ENCODE assay signal across 30 cellular contexts in the genomic region with DNA sequence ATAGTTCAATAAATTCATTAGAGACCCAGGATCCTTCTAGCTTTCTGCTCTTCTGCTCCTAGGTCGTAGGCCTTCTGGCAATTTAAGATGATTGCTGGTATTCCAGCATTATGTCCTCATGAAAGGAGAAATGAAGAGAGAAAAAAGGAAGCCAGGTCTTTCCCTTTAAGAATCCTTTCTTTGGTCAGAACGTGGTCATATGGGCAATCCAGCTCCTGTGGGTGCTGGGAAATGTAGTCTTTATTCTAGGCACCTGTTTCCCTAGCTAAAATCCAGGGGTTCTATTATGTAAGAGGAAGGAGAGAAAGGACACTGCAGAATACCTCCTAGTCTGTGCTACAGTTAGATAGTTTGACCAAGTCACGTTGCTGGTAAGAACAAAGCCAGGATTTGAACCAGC. TPM values are rescaled to one million over a fixed set of nuclear protein-coding genes. Genes with fewer than 3 reads are reported as not detected.
"Had no signal": no experiment of that assay in that cellular context is flagged by ENCODE, and none has a peak within 500 bp of the region (broad histone marks: within the 10 kb centered on the region; RNA-seq: fewer than 3 reads in every experiment).

No MANE protein-coding gene starts in this region.

- H3K27ac ChIP-seq: SJCRH30, SK-N-MC, WERI-Rb-1 had no signal

- H3K36me3 ChIP-seq: SJCRH30, WERI-Rb-1 had no signal

- H3K9me3 ChIP-seq: SJCRH30 had no signal

- H3K4me3 ChIP-seq: SJCRH30, SK-N-MC had no signal

- DNase-seq: activated CD4-positive, alpha-beta T cell treated with anti-CD3 and anti-CD28 coated beads, Interleukin-2, amount 10 ng/mL, durations not matched to agents 24 days and 14 days; activated CD4-positive, alpha-beta T cell treated with anti-CD3 and anti-CD28 coated beads, Interleukin-2, amount 50 U/mL, for 4 hours; activated CD8-positive, alpha-beta T cell treated with anti-CD3 and anti-CD28 coated beads for 36 hours; activated effector memory CD4-positive, alpha-beta T cell treated with Interleukin-2 at 50 U/mL for 16 hours; activated naive CD4-positive, alpha-beta T cell treated with anti-CD3 and anti-CD28 coated beads, Interleukin-2, amount 10 ng/mL, durations not matched to agents 7 days and 5 days; activated naive CD8-positive, alpha-beta T cell treated with anti-CD3 and anti-CD28 coated beads, Interleukin-2, amount 50 U/mL, for 24 hours; activated T-cell treated with anti-CD3 and anti-CD28 coated beads, Interleukin-2, amount 50 U/mL, for 4 hours; anterior cingulate cortex; central memory CD4-positive, alpha-beta T cell; NCI-H1048; NCI-H1105 treated with DMSO at 0.1 percent for 48 hours; NCI-H1436; NCI-H1694; NCI-H1930; NCI-H345; NCI-H524 treated with DMSO at 0.1 percent for 48 hours; SHP77; SJCRH30; T1000; WERI-Rb-1 had no signal

- H3K27ac Mint-ChIP-seq: activated CD4-positive, alpha-beta T cell treated with anti-CD3 and anti-CD28 coated beads, Interleukin-2, amount 10 ng/mL, durations not matched to agents 24 days and 14 days; activated CD8-positive, alpha-beta T cell treated with anti-CD3 and anti-CD28 coated beads for 36 hours; activated naive CD4-positive, alpha-beta T cell treated with anti-CD3 and anti-CD28 coated beads, Interleukin-2, amount 10 ng/mL, durations not matched to agents 7 days and 5 days; activated naive CD8-positive, alpha-beta T cell; activated naive CD8-positive, alpha-beta T cell treated with anti-CD3 and anti-CD28 coated beads, Interleukin-2, amount 50 U/mL, for 24 hours; brain had no signal

- FAIRE-seq: bronchial epithelial cell had no signal

- H3K27me3 Mint-ChIP-seq: brain had no signal

- H3K36me3 Mint-ChIP-seq: activated naive CD4-positive, alpha-beta T cell treated with anti-CD3 and anti-CD28 coated beads, Interleukin-2, amount 10 ng/mL, durations not matched to agents 7 days and 5 days; activated naive CD8-positive, alpha-beta T cell had no signal

- H3K9me3 Mint-ChIP-seq: activated CD4-positive, alpha-beta T cell treated with anti-CD3 and anti-CD28 coated beads, Interleukin-2, amount 10 ng/mL, durations not matched to agents 24 days and 14 days; activated CD8-positive, alpha-beta T cell treated with anti-CD3 and anti-CD28 coated beads for 36 hours; activated naive CD4-positive, alpha-beta T cell treated with anti-CD3 and anti-CD28 coated beads, Interleukin-2, amount 10 ng/mL, durations not matched to agents 7 days and 5 days; activated naive CD8-positive, alpha-beta T cell treated with anti-CD3 and anti-CD28 coated beads, Interleukin-2, amount 50 U/mL, for 24 hours; activated T-cell treated with anti-CD3 and anti-CD28 coated beads, Interleukin-2, amount 50 U/mL, for 4 hours; brain had no signal

- H3K4me3 Mint-ChIP-seq: activated CD4-positive, alpha-beta T cell treated with anti-CD3 and anti-CD28 coated beads, Interleukin-2, amount 10 ng/mL, durations not matched to agents 24 days and 14 days; activated CD8-positive, alpha-beta T cell treated with anti-CD3 and anti-CD28 coated beads for 36 hours; activated naive CD4-positive, alpha-beta T cell treated with anti-CD3 and anti-CD28 coated beads, Interleukin-2, amount 10 ng/mL, durations not matched to agents 7 days and 5 days; activated naive CD8-positive, alpha-beta T cell; activated naive CD8-positive, alpha-beta T cell treated with anti-CD3 and anti-CD28 coated beads, Interleukin-2, amount 50 U/mL, for 24 hours; activated T-cell treated with anti-CD3 and anti-CD28 coated beads, Interleukin-2, amount 50 U/mL, for 4 hours; brain had no signal

- H3K4me1 Mint-ChIP-seq: activated naive CD4-positive, alpha-beta T cell treated with anti-CD3 and anti-CD28 coated beads, Interleukin-2, amount 10 ng/mL, durations not matched to agents 7 days and 5 days; activated naive CD8-positive, alpha-beta T cell treated with anti-CD3 and anti-CD28 coated beads, Interleukin-2, amount 50 U/mL, for 24 hours; brain had no signal

- H3K27me3 ChIP-seq: SJCRH30 had no signal

- ATAC-seq: activated CD8-positive, alpha-beta T cell treated with anti-CD3 and anti-CD28 coated beads for 36 hours; activated naive CD8-positive, alpha-beta T cell treated with anti-CD3 and anti-CD28 coated beads, Interleukin-2, amount 50 U/mL, for 24 hours; activated T-cell treated with anti-CD3 and anti-CD28 coated beads, Interleukin-2, amount 50 U/mL, for 4 hours; Panc1 had no signal

RNA-seq across cellular contexts. Expression of gene NR1I2, which starts 35.5 kb away (rescaled TPM):
- total RNA-seq: bronchial epithelial cell; M059J; SJCRH30; T-helper 1 cell treated with Interleukin-12 subunit alpha and Interleukin-12 subunit beta and Interleukin-4 antibody, amounts not matched to agents 30 ng/mL and 1 ng/mL, for 36 hours had no signal

RNA-seq across cellular contexts. Expression of gene CFAP91, which starts 43.6 kb away (rescaled TPM):
- total RNA-seq: activated CD8-positive, alpha-beta T cell treated with anti-CD3 and anti-CD28 coated beads for 36 hours; bronchial epithelial cell; NCI-H460; RPMI7951; T-helper 2 cell treated with Interferon-gamma antibody and Interleukin-4, amounts not matched to agents 100 ng/mL and 5 ng/mL, for 36 hours had no signal
